ENCODE assay signal across 13 cellular contexts in genomic region chr2:76984359-76984758, GRCh38.
DNase-seq lines count a peak whose midpoint lies in the region; ATAC-seq, FAIRE-seq and TF ChIP-seq lines count a peak whose summit lies in the region.
"Had no signal": no experiment of that assay in that cellular context is flagged by ENCODE, and none has a peak within 500 bp of the region (broad histone marks: within the 10 kb centered on the region; RNA-seq: fewer than 3 reads in every experiment).

No MANE protein-coding gene starts in this region.

- H3K4me3 ChIP-seq in Karpas-422 (ENCODE audit: low read length) (peak overlapping the region; percentile 18; the same call in 1 of the 2 replicates), endothelial cell of umbilical vein (replicated peaks in 1 of 3; ENCODE audit: insufficient read depth in 1 of 3, low read depth in 1 of 3, low read length in 3 of 3) (no peak overlapping the region), mesendoderm (ENCODE audit: low read length) (no peak overlapping the region), neuronal stem cell (ENCODE audit: low read length in 2 of 2) (no peak overlapping the region)
- H3K4me3 ChIP-seq: BLaER1 treated with 17β-estradiol and CSF1 and Interleukin-3, amounts not matched to agents 10 nM and 100 nM had no signal

- TF ChIP-seq CTCF in endothelial cell of umbilical vein (IDR thresholded peaks at IDR 0.05; ENCODE audit: extremely low read depth in 1 of 2, insufficient read depth in 1 of 2, low read depth in 1 of 2, low read length in 2 of 2), result no peak

- CTCF ChIA-PET in endothelial cell of umbilical vein (lab: Charles Lee), result interaction anchor here (0.7 to 1.4 kb wide), 3 partner anchors 10 to 31 kb away, joined by 3 read pairs; no protein-coding TSS in a partner anchor
- CTCF ChIA-PET in T-cell (lab: Charles Lee), result no interaction called here

- TF ChIP-seq POLR2A in endothelial cell of umbilical vein (IDR thresholded peaks at IDR 0.05; ENCODE audit: low read depth, low read length), result no peak

- H3K27me3 ChIP-seq in Karpas-422 (ENCODE audit: low read length) (no peaks in the 10 kb centered on the region), endothelial cell of umbilical vein (ENCODE audit: control insufficient read depth in 2 of 2, insufficient read depth in 2 of 2, low read length in 2 of 2) (no peaks in the 10 kb centered on the region), mesendoderm (ENCODE audit: insufficient read depth, low read length, poor library complexity) (no peaks in the 10 kb centered on the region), neuronal stem cell (ENCODE audit: control insufficient read depth in 3 of 3, insufficient read depth in 3 of 3, low read depth in 1 of 3, low read length in 3 of 3) (no peaks in the 10 kb centered on the region)
- H3K27me3 ChIP-seq: BLaER1 treated with 17β-estradiol and CSF1 and Interleukin-3, amounts not matched to agents 10 nM and 100 nM had no signal

- no peak overlapping the region for H3K27ac Mint-ChIP-seq in T-cell
- no peak overlapping the region for H3K27ac Mint-ChIP-seq in immature natural killer cell
- H3K27ac Mint-ChIP-seq: CD4-positive, CD25-positive, alpha-beta regulatory T cell had no signal

- H3K4me2 ChIP-seq in Karpas-422 (ENCODE audit: low read depth, low read length, poor library complexity, severe bottlenecking) (peak overlapping the region; percentile 54), endothelial cell of umbilical vein (ENCODE audit: insufficient read depth, low read length) (peak overlapping the region; percentile 35), mesendoderm (ENCODE audit: low read length) (no peak overlapping the region), neuronal stem cell (ENCODE audit: insufficient read depth, low read length, poor library complexity, severe bottlenecking) (no peak overlapping the region)
- H3K4me2 ChIP-seq: BLaER1 treated with 17β-estradiol and CSF1 and Interleukin-3, amounts not matched to agents 10 nM and 100 nM had no signal

- no CpG with 5 or more reads among the region's 2 CpGs for WGBS in mesendoderm (ENCODE audit: extremely low coverage, insufficient coverage, low lambda C conversion rate)
- WGBS in neuronal stem cell (ENCODE audit: extremely low coverage in 2 of 2, insufficient read length in 2 of 2, insufficient replicate concordance in 1 of 2), 2 donors, result no CpG with 5 or more reads among the region's 2 CpGs

- intact Hi-C loops in endothelial cell of umbilical vein (cut with micrococcal nuclease), result no loop called here

- H3K27ac ChIP-seq in Karpas-422 (ENCODE audit: low read length) (no peak overlapping the region), endothelial cell of umbilical vein (ENCODE audit: insufficient read depth, low read depth, low read length) (peak overlapping the region; percentile 48), mesendoderm (ENCODE audit: low read depth, low read length) (no peak overlapping the region), neuronal stem cell (replicated peaks; ENCODE audit: low read length) (peak overlapping the region; percentile 29)
- H3K27ac ChIP-seq: BLaER1 treated with 17β-estradiol and CSF1 and Interleukin-3, amounts not matched to agents 10 nM and 100 nM had no signal

- dilution Hi-C loops in endothelial cell of umbilical vein (cut with MboI; ENCODE audit: extremely low pct_ligation_motif_present, low sequenced_read_pairs), result no loop called here

- H2BK5ac ChIP-seq in mesendoderm (ENCODE audit: low read length) (no peak overlapping the region), neuronal stem cell (ENCODE audit: low read length) (no peak overlapping the region)

- H4K20me1 ChIP-seq in Karpas-422 (ENCODE audit: insufficient read depth, low read depth, low read length) (no peaks in the 10 kb centered on the region), endothelial cell of umbilical vein (replicated peaks; ENCODE audit: control insufficient read depth, extremely low read depth, insufficient read depth, low read length) (no peaks in the 10 kb centered on the region)
- H4K20me1 ChIP-seq: BLaER1 treated with 17β-estradiol and CSF1 and Interleukin-3, amounts not matched to agents 10 nM and 100 nM had no signal

- H3K9me2 ChIP-seq in Karpas-422 (replicated peaks; ENCODE audit: insufficient read depth, low read length), result no peaks in the 10 kb centered on the region

- FAIRE-seq in endothelial cell of umbilical vein (lab: Jason Lieb, UNC), result peak; percentile 90

- H3K4me3 Mint-ChIP-seq in T-cell, result no peak overlapping the region
- no peak overlapping the region for H3K4me3 Mint-ChIP-seq in immature natural killer cell
- H3K4me3 Mint-ChIP-seq: CD4-positive, CD25-positive, alpha-beta regulatory T cell had no signal

- ATAC-seq in GM19463 (IDR thresholded peaks at IDR 0.05; ENCODE audit: unreplicated experiment) (no peak), T-cell (replicated peaks in 1 of 4) (no peak)
- ATAC-seq: HCT116 had no signal

- H3K18ac ChIP-seq in mesendoderm (ENCODE audit: low read length), result no peak overlapping the region
- H3K18ac ChIP-seq in neuronal stem cell (ENCODE audit: low read length), result peak overlapping the region; percentile 89

- POLR2A ChIA-PET in endothelial cell of umbilical vein (lab: Charles Lee), result no interaction called here
- POLR2A ChIA-PET in T-cell (lab: Charles Lee), result no interaction called here

- H3K9me3 Mint-ChIP-seq in T-cell (peaks cover 5 to 12% (median 5%) of the 10 kb centered on the region in 3 donors), immature natural killer cell (peaks cover 4 to 33% (median 15%) of the 10 kb centered on the region in 6 donors)

- no peak overlapping the region for H2AK5ac ChIP-seq in mesendoderm (ENCODE audit: low read length)
- H2AK5ac ChIP-seq in neuronal stem cell (ENCODE audit: low read depth, low read length), result no peak overlapping the region

- no peaks in the 10 kb centered on the region for H3K79me2 ChIP-seq in Karpas-422 (ENCODE audit: low read length)
- no peaks in the 10 kb centered on the region for H3K79me2 ChIP-seq in endothelial cell of umbilical vein (ENCODE audit: control insufficient read depth, insufficient read depth, low read length)
- H3K79me2 ChIP-seq in mesendoderm (ENCODE audit: control insufficient read depth, insufficient read depth, low read length), result no peaks in the 10 kb centered on the region

- no peaks in the 10 kb centered on the region for H3K9me3 ChIP-seq in Karpas-422 (ENCODE audit: low read length)
- H3K9me3 ChIP-seq in endothelial cell of umbilical vein (replicated peaks; ENCODE audit: control insufficient read depth, insufficient read depth, low read length), result no peaks in the 10 kb centered on the region
- H3K9me3 ChIP-seq in neuronal stem cell (replicated peaks in 1 of 2; ENCODE audit: control insufficient read depth in 2 of 2, insufficient read depth in 1 of 2, low read depth in 1 of 2, low read length in 2 of 2), result no peaks in the 10 kb centered on the region
- H3K9me3 ChIP-seq: BLaER1 treated with 17β-estradiol and CSF1 and Interleukin-3, amounts not matched to agents 10 nM and 100 nM had no signal

- H2BK12ac ChIP-seq in neuronal stem cell (ENCODE audit: low read length), result no peak overlapping the region

- H2BK15ac ChIP-seq in mesendoderm (replicated peaks; ENCODE audit: low read depth), result no peak overlapping the region
- no peak overlapping the region for H2BK15ac ChIP-seq in neuronal stem cell (ENCODE audit: low read length)

- no peak overlapping the region for H3K56ac ChIP-seq in mesendoderm (ENCODE audit: low read length)

- no peaks in the 10 kb centered on the region for H3K79me1 ChIP-seq in mesendoderm (ENCODE audit: low read length)
- H3K79me1 ChIP-seq in neuronal stem cell (ENCODE audit: low read depth, low read length), result no peaks in the 10 kb centered on the region

- H3K36me3 ChIP-seq in Karpas-422 (ENCODE audit: insufficient read depth, low read length), result no peaks in the 10 kb centered on the region
- no peaks in the 10 kb centered on the region for H3K36me3 ChIP-seq in endothelial cell of umbilical vein (ENCODE audit: control insufficient read depth in 2 of 2, extremely low read depth in 1 of 2, insufficient read depth in 2 of 2, low read length in 2 of 2)
- H3K36me3 ChIP-seq in mesendoderm (ENCODE audit: control insufficient read depth, insufficient read depth, low read length), result no peaks in the 10 kb centered on the region
- no peaks in the 10 kb centered on the region for H3K36me3 ChIP-seq in neuronal stem cell (replicated peaks in 1 of 2; ENCODE audit: control insufficient read depth in 2 of 2, insufficient read depth in 2 of 2, low read length in 2 of 2)
- H3K36me3 ChIP-seq: BLaER1 treated with 17β-estradiol and CSF1 and Interleukin-3, amounts not matched to agents 10 nM and 100 nM had no signal

- H3K9ac ChIP-seq in Karpas-422 (ENCODE audit: low read length), result peak overlapping the region; percentile 2; the same call in 1 of the 2 replicates
- H3K9ac ChIP-seq in endothelial cell of umbilical vein (replicated peaks; ENCODE audit: extremely low read depth, insufficient read depth, low read length), result no peak overlapping the region
- H3K9ac ChIP-seq in mesendoderm (ENCODE audit: low read length), result no peak overlapping the region
- no peak overlapping the region for H3K9ac ChIP-seq in neuronal stem cell (ENCODE audit: low read depth, low read length, poor library complexity)
- H3K9ac ChIP-seq: BLaER1 treated with 17β-estradiol and CSF1 and Interleukin-3, amounts not matched to agents 10 nM and 100 nM had no signal

- H3K9me1 ChIP-seq in endothelial cell of umbilical vein (replicated peaks; ENCODE audit: control insufficient read depth, extremely low read depth, insufficient read depth, low read length), result no peaks in the 10 kb centered on the region

- BruUV-seq in endothelial cell of umbilical vein (replicated peaks; lab: Mats Ljungman, UMichigan), result no TSS peak

- no peak overlapping the region for H2BK120ac ChIP-seq in mesendoderm (ENCODE audit: low read depth, low read length)
- H2BK120ac ChIP-seq in neuronal stem cell (ENCODE audit: low read depth, low read length), result no peak overlapping the region

- H4K8ac ChIP-seq in mesendoderm (ENCODE audit: low read depth, low read length) (no peak overlapping the region), neuronal stem cell (ENCODE audit: low read depth, low read length) (no peak overlapping the region)

- H3K23ac ChIP-seq in mesendoderm (ENCODE audit: low read length) (no peak overlapping the region), neuronal stem cell (ENCODE audit: low read depth, low read length, poor library complexity) (no peak overlapping the region)

- DNase-seq in Karpas-422 (peak; percentile 55), endothelial cell of umbilical vein (ENCODE audit: low read depth, low spot score) (peak; percentile 60), mesendoderm (peak; percentile 85), neuronal stem cell (ENCODE audit: low spot score) (no peak), T-cell (no peak), NCI-H1694 treated with DMSO at 0.1 percent for 48 hours (lab: John Stamatoyannopoulos, UW) (no peak), immature natural killer cell (no peak)
- DNase-seq: 8988T; ACHN; CD4-positive, CD25-positive, alpha-beta regulatory T cell had no signal

- no peak overlapping the region for H4K91ac ChIP-seq in neuronal stem cell (ENCODE audit: low read depth, low read length, poor library complexity)

- H3K4ac ChIP-seq in mesendoderm (ENCODE audit: low read depth, low read length) (no peak overlapping the region), neuronal stem cell (ENCODE audit: low read length) (no peak overlapping the region)

- no peaks in the 10 kb centered on the region for H3K4me1 Mint-ChIP-seq in T-cell
- H3K4me1 Mint-ChIP-seq in immature natural killer cell, result no peaks in the 10 kb centered on the region
- H3K4me1 Mint-ChIP-seq: CD4-positive, CD25-positive, alpha-beta regulatory T cell had no signal

- H3K4me1 ChIP-seq in Karpas-422 (ENCODE audit: low read length), result peaks cover 62% of the 10 kb centered on the region
- H3K4me1 ChIP-seq in endothelial cell of umbilical vein (ENCODE audit: control insufficient read depth, extremely low read depth, insufficient read depth, low read length), result peaks cover 18% of the 10 kb centered on the region
- no peaks in the 10 kb centered on the region for H3K4me1 ChIP-seq in mesendoderm (ENCODE audit: control insufficient read depth, low read depth, low read length)
- peaks cover 5 to 21% of the 10 kb centered on the region in 2 donors for H3K4me1 ChIP-seq in neuronal stem cell (ENCODE audit: control insufficient read depth in 2 of 2, insufficient read depth in 1 of 2, low read depth in 1 of 2, low read length in 2 of 2)

- H2AFZ ChIP-seq in Karpas-422 (ENCODE audit: low read length), result no peak overlapping the region
- peak overlapping the region; percentile 31 for H2AFZ ChIP-seq in endothelial cell of umbilical vein (ENCODE audit: low read depth, low read length)
- peak overlapping the region; percentile 13 for H2AFZ ChIP-seq in neuronal stem cell (ENCODE audit: low read length)

- H3K36me3 Mint-ChIP-seq in T-cell, result no peaks in the 10 kb centered on the region
- no peaks in the 10 kb centered on the region for H3K36me3 Mint-ChIP-seq in immature natural killer cell
- H3K36me3 Mint-ChIP-seq: CD4-positive, CD25-positive, alpha-beta regulatory T cell had no signal

- H3K14ac ChIP-seq in neuronal stem cell (ENCODE audit: low read length), result no peak overlapping the region

- no peak overlapping the region for H4K5ac ChIP-seq in mesendoderm (ENCODE audit: low read length)

- H3K27me3 Mint-ChIP-seq in T-cell, result no peaks in the 10 kb centered on the region
- H3K27me3 Mint-ChIP-seq in immature natural killer cell (ENCODE audit: low read depth in 3 of 3), result no peaks in the 10 kb centered on the region
- H3K27me3 Mint-ChIP-seq: CD4-positive, CD25-positive, alpha-beta regulatory T cell had no signal

Comparison
In these comparisons a context has a peak if more than half of its experiments do, and no peak if none do; other contexts are left out.
1. DNase-seq: peak in Karpas-422 (single experiment), endothelial cell of umbilical vein (single experiment) and mesendoderm (single experiment); none in neuronal stem cell (single experiment), T-cell (0 of 34), NCI-H1694 treated with DMSO at 0.1 percent for 48 hours (single experiment) and immature natural killer cell (0 of 3).
2. H3K27ac ChIP-seq: peak in endothelial cell of umbilical vein (single experiment) and neuronal stem cell (single experiment); none in Karpas-422 (single experiment) and mesendoderm (single experiment).
3. H3K4me2 ChIP-seq: peak in Karpas-422 (single experiment) and endothelial cell of umbilical vein (single experiment); none in mesendoderm (single experiment) and neuronal stem cell (single experiment).